1 cellular context compared by ENCODE assay signal in genomic region chr12:89933911-89934310, GRCh38.
TF ChIP-seq lines count a peak whose summit lies in the region.

No MANE protein-coding gene starts in this region.

TF ChIP-seq in HEK293, 187 proteins besides CTCF, POLR2A, EP300 and RAD21 (continued from another document):
- no peak for TF ChIP-seq ZNF24 (tag by site-specific recombination; IDR thresholded peaks at IDR 0.05)
